In the genomic region with DNA sequence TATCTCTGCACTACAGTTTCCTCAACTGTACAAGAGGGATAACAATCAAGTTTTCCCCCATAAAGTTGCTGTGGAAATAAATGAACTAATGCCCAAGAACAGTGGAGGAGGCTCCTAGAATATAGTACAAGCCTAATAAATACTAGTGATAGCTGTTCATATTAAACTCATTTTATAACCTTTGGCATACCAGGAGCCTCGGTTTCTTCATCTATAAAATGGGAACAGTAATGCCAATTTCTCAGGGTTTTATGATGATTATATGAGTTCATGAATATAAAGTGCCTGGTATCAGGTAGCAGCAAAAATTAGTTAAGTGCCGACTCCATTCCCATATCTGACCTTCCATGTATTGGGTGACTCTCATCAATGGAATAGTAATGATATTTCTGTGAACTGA, we compare ENCODE assay signal across 39 cellular contexts.
"Had no signal": no experiment of that assay in that cellular context is flagged by ENCODE, and none has a peak within 500 bp of the region (broad histone marks: within the 10 kb centered on the region; RNA-seq: fewer than 3 reads in every experiment).

No MANE protein-coding gene starts in this region.

- H3K27ac ChIP-seq: adrenal gland, ascending aorta, body of pancreas, brain microvascular endothelial cell, breast epithelium, cardiac muscle cell had no signal

- H3K4me1 Mint-ChIP-seq: activated naive CD4-positive, alpha-beta T cell treated with anti-CD3 and anti-CD28 coated beads, Interleukin-2, amount 10 ng/mL, durations not matched to agents 7 days and 5 days; activated naive CD4-positive, alpha-beta T cell treated with anti-CD3 and anti-CD28 coated beads, Interleukin-2, amount 50 U/mL, for 24 hours; activated naive CD8-positive, alpha-beta T cell treated with anti-CD3 and anti-CD28 coated beads for 36 hours; activated naive CD8-positive, alpha-beta T cell treated with anti-CD3 and anti-CD28 coated beads, Interleukin-2, amount 10 ng/mL, durations not matched to agents 7 days and 5 days; activated naive CD8-positive, alpha-beta T cell treated with anti-CD3 and anti-CD28 coated beads, Interleukin-2, amount 50 U/mL, for 24 hours; activated T-helper 17 cell treated with anti-CD3 and anti-CD28 coated beads, Interleukin-2, amount 50 U/mL, for 72 hours; central memory CD8-positive, alpha-beta T cell had no signal

- H3K27ac Mint-ChIP-seq: activated naive CD4-positive, alpha-beta T cell treated with anti-CD3 and anti-CD28 coated beads for 36 hours; activated naive CD4-positive, alpha-beta T cell treated with anti-CD3 and anti-CD28 coated beads, Interleukin-2, amount 10 ng/mL, durations not matched to agents 7 days and 5 days; activated naive CD4-positive, alpha-beta T cell treated with anti-CD3 and anti-CD28 coated beads, Interleukin-2, amount 50 U/mL, for 24 hours; activated naive CD4-positive, alpha-beta T cell treated with anti-CD3 and anti-CD28 coated beads, Interleukin-2, amount 50 U/mL, for 72 hours; activated naive CD8-positive, alpha-beta T cell; activated naive CD8-positive, alpha-beta T cell treated with anti-CD3 and anti-CD28 coated beads for 36 hours; activated naive CD8-positive, alpha-beta T cell treated with anti-CD3 and anti-CD28 coated beads, Interleukin-2, amount 10 ng/mL, durations not matched to agents 7 days and 5 days; activated naive CD8-positive, alpha-beta T cell treated with anti-CD3 and anti-CD28 coated beads, Interleukin-2, amount 50 U/mL, for 24 hours; activated T-cell treated with anti-CD3 and anti-CD28 coated beads, Interleukin-2, amount 50 U/mL, for 24 hours; activated T-cell treated with anti-CD3 and anti-CD28 coated beads, Interleukin-2, amount 50 U/mL, for 72 hours; activated T-helper 1 cell treated with anti-CD3 and anti-CD28 coated beads, Interleukin-12 subunit alpha, Interleukin-12 subunit beta, Interleukin-2, Interleukin-4 antibody, amounts not matched to agents 30 ng/mL and 10 ng/mL and 1 ng/mL, durations not matched to agents 14 hours and 24 hours and 36 hours; activated T-helper 17 cell treated with anti-CD3 and anti-CD28 coated beads, Interleukin-2, amount 50 U/mL, for 72 hours; activated T-helper 2 cell treated with anti-CD3 and anti-CD28 coated beads, Interferon-gamma antibody, Interleukin-2, Interleukin-4, amounts not matched to agents 10 μg/mL and 5 μg/mL and 100 μg/mL, durations not matched to agents 14 hours and 24 hours and 36 hours had no signal

- DNase-seq: activated effector memory CD4-positive, alpha-beta T cell treated with anti-CD3 and anti-CD28 coated beads, Interleukin-2, amount 50 U/mL, for 16 hours; activated effector memory CD4-positive, alpha-beta T cell treated with Interleukin-2 at 50 U/mL for 16 hours; activated gamma-delta T cell; activated gamma-delta T cell treated with Interleukin-2 at 50 U/mL for 16 hours; activated naive CD4-positive, alpha-beta T cell; activated naive CD4-positive, alpha-beta T cell treated with anti-CD3 and anti-CD28 coated beads for 36 hours; activated naive CD4-positive, alpha-beta T cell treated with anti-CD3 and anti-CD28 coated beads, Interleukin-2, amount 10 ng/mL, durations not matched to agents 7 days and 5 days; activated naive CD4-positive, alpha-beta T cell treated with anti-CD3 and anti-CD28 coated beads, Interleukin-2, amount 50 U/mL, for 16 hours; activated naive CD4-positive, alpha-beta T cell treated with Interleukin-2 at 50 U/mL for 16 hours; activated naive CD8-positive, alpha-beta T cell treated with anti-CD3 and anti-CD28 coated beads for 36 hours; activated naive CD8-positive, alpha-beta T cell treated with anti-CD3 and anti-CD28 coated beads, Interleukin-2, amount 10 ng/mL, durations not matched to agents 7 days and 5 days; activated naive CD8-positive, alpha-beta T cell treated with anti-CD3 and anti-CD28 coated beads, Interleukin-2, amount 50 U/mL, for 24 hours; activated T-cell treated with anti-CD3 and anti-CD28 coated beads, Interleukin-2, amount 50 U/mL, for 1 hour; activated T-cell treated with anti-CD3 and anti-CD28 coated beads, Interleukin-2, amount 50 U/mL, for 24 hours; activated T-cell treated with anti-CD3 and anti-CD28 coated beads, Interleukin-2, amount 50 U/mL, for 4 hours; activated T-cell treated with anti-CD3 and anti-CD28 coated beads, Interleukin-2, amount 50 U/mL, for 48 hours; activated T-cell treated with anti-CD3 and anti-CD28 coated beads, Interleukin-2, amount 50 U/mL, for 72 hours; adrenal gland; amniotic stem cell; amygdala; anterior cingulate cortex; aorta; body of pancreas; brain microvascular endothelial cell; caudate nucleus; central memory CD4-positive, alpha-beta T cell; cerebellar nuclear complex had no signal

- ATAC-seq: activated naive CD4-positive, alpha-beta T cell treated with anti-CD3 and anti-CD28 coated beads, Interleukin-2, amount 50 U/mL, for 72 hours; activated naive CD8-positive, alpha-beta T cell treated with anti-CD3 and anti-CD28 coated beads, Interleukin-2, amount 50 U/mL, for 24 hours; activated T-cell treated with anti-CD3 and anti-CD28 coated beads, Interleukin-2, amount 50 U/mL, for 4 hours; activated T-cell treated with anti-CD3 and anti-CD28 coated beads, Interleukin-2, amount 50 U/mL, for 72 hours; activated T-helper 17 cell treated with anti-CD3 and anti-CD28 coated beads, Interleukin-2, amount 50 U/mL, for 72 hours; body of pancreas had no signal

- H3K27me3 Mint-ChIP-seq: activated naive CD8-positive, alpha-beta T cell; activated naive CD8-positive, alpha-beta T cell treated with anti-CD3 and anti-CD28 coated beads for 36 hours; activated naive CD8-positive, alpha-beta T cell treated with anti-CD3 and anti-CD28 coated beads, Interleukin-2, amount 10 ng/mL, durations not matched to agents 7 days and 5 days; activated naive CD8-positive, alpha-beta T cell treated with anti-CD3 and anti-CD28 coated beads, Interleukin-2, amount 50 U/mL, for 24 hours had no signal

- FAIRE-seq: bronchial epithelial cell had no signal

- H3K4me3 Mint-ChIP-seq: activated naive CD4-positive, alpha-beta T cell treated with anti-CD3 and anti-CD28 coated beads for 36 hours; activated naive CD4-positive, alpha-beta T cell treated with anti-CD3 and anti-CD28 coated beads, Interleukin-2, amount 10 ng/mL, durations not matched to agents 7 days and 5 days; activated naive CD4-positive, alpha-beta T cell treated with anti-CD3 and anti-CD28 coated beads, Interleukin-2, amount 50 U/mL, for 24 hours; activated naive CD8-positive, alpha-beta T cell; activated naive CD8-positive, alpha-beta T cell treated with anti-CD3 and anti-CD28 coated beads for 36 hours; activated naive CD8-positive, alpha-beta T cell treated with anti-CD3 and anti-CD28 coated beads, Interleukin-2, amount 10 ng/mL, durations not matched to agents 7 days and 5 days; activated naive CD8-positive, alpha-beta T cell treated with anti-CD3 and anti-CD28 coated beads, Interleukin-2, amount 50 U/mL, for 24 hours; activated T-cell treated with anti-CD3 and anti-CD28 coated beads, Interleukin-2, amount 50 U/mL, for 24 hours; activated T-cell treated with anti-CD3 and anti-CD28 coated beads, Interleukin-2, amount 50 U/mL, for 4 hours; activated T-cell treated with anti-CD3 and anti-CD28 coated beads, Interleukin-2, amount 50 U/mL, for 72 hours; activated T-helper 1 cell treated with anti-CD3 and anti-CD28 coated beads, Interleukin-12 subunit alpha, Interleukin-12 subunit beta, Interleukin-2, Interleukin-4 antibody, amounts not matched to agents 30 ng/mL and 10 ng/mL and 1 ng/mL, durations not matched to agents 14 hours and 24 hours and 36 hours; activated T-helper 17 cell treated with anti-CD3 and anti-CD28 coated beads, Interleukin-2, amount 50 U/mL, for 72 hours; brain; central memory CD8-positive, alpha-beta T cell had no signal

- H3K9me3 ChIP-seq: adrenal gland, ascending aorta, body of pancreas, breast epithelium had no signal

- H3K36me3 ChIP-seq: adrenal gland, ascending aorta, brain microvascular endothelial cell, breast epithelium, cardiac muscle cell had no signal

- H3K27me3 ChIP-seq: adrenal gland, ascending aorta, body of pancreas, brain microvascular endothelial cell, breast epithelium, cardiac muscle cell had no signal

- H3K36me3 Mint-ChIP-seq: activated naive CD4-positive, alpha-beta T cell treated with anti-CD3 and anti-CD28 coated beads, Interleukin-2, amount 10 ng/mL, durations not matched to agents 7 days and 5 days; activated naive CD4-positive, alpha-beta T cell treated with anti-CD3 and anti-CD28 coated beads, Interleukin-2, amount 50 U/mL, for 24 hours; activated naive CD4-positive, alpha-beta T cell treated with anti-CD3 and anti-CD28 coated beads, Interleukin-2, amount 50 U/mL, for 72 hours; activated naive CD8-positive, alpha-beta T cell; activated naive CD8-positive, alpha-beta T cell treated with anti-CD3 and anti-CD28 coated beads for 36 hours; activated naive CD8-positive, alpha-beta T cell treated with anti-CD3 and anti-CD28 coated beads, Interleukin-2, amount 10 ng/mL, durations not matched to agents 7 days and 5 days; brain had no signal

- H3K4me3 ChIP-seq: adrenal gland, ascending aorta, body of pancreas, breast epithelium, cardiac muscle cell had no signal

- H3K4me1 ChIP-seq: adrenal gland, ascending aorta, body of pancreas, breast epithelium had no signal

- H3K9me3 Mint-ChIP-seq: activated naive CD4-positive, alpha-beta T cell treated with anti-CD3 and anti-CD28 coated beads for 36 hours; activated naive CD4-positive, alpha-beta T cell treated with anti-CD3 and anti-CD28 coated beads, Interleukin-2, amount 10 ng/mL, durations not matched to agents 7 days and 5 days; activated naive CD4-positive, alpha-beta T cell treated with anti-CD3 and anti-CD28 coated beads, Interleukin-2, amount 50 U/mL, for 24 hours; activated naive CD4-positive, alpha-beta T cell treated with anti-CD3 and anti-CD28 coated beads, Interleukin-2, amount 50 U/mL, for 72 hours; activated naive CD8-positive, alpha-beta T cell treated with anti-CD3 and anti-CD28 coated beads for 36 hours; activated naive CD8-positive, alpha-beta T cell treated with anti-CD3 and anti-CD28 coated beads, Interleukin-2, amount 10 ng/mL, durations not matched to agents 7 days and 5 days; activated naive CD8-positive, alpha-beta T cell treated with anti-CD3 and anti-CD28 coated beads, Interleukin-2, amount 50 U/mL, for 24 hours; activated T-cell treated with anti-CD3 and anti-CD28 coated beads, Interleukin-2, amount 50 U/mL, for 24 hours; activated T-cell treated with anti-CD3 and anti-CD28 coated beads, Interleukin-2, amount 50 U/mL, for 4 hours; activated T-cell treated with anti-CD3 and anti-CD28 coated beads, Interleukin-2, amount 50 U/mL, for 72 hours; activated T-helper 1 cell treated with anti-CD3 and anti-CD28 coated beads, Interleukin-12 subunit alpha, Interleukin-12 subunit beta, Interleukin-2, Interleukin-4 antibody, amounts not matched to agents 30 ng/mL and 10 ng/mL and 1 ng/mL, durations not matched to agents 14 hours and 24 hours and 36 hours; activated T-helper 17 cell treated with anti-CD3 and anti-CD28 coated beads, Interleukin-2, amount 50 U/mL, for 72 hours; activated T-helper 2 cell treated with anti-CD3 and anti-CD28 coated beads, Interferon-gamma antibody, Interleukin-2, Interleukin-4, amounts not matched to agents 10 μg/mL and 5 μg/mL and 100 μg/mL, durations not matched to agents 14 hours and 24 hours and 36 hours; central memory CD8-positive, alpha-beta T cell had no signal
